In the genomic region with DNA sequence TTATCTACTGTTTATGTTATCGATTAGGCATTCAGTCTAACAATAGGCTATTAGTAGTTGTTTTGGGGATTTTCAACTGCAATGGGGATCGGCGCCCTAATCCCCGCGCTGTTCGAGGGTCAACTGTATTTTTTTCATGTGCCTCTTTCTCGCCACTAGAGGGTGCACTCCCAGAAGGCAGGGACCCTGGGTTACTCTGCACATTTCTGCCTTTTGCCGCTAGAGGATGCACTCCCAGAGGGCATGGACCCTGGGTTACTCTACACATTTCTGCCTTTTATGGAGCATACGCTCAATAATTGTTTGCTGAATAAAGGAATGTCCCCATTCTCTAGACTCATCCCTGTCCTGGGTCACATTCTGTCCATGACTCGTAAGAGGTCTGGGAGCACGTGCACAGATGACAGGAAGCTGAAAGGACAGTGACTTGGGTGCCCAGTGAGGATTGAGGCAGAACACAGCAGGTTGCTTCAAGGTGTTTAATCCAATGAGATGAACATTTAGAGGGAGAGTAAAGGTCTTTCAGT, we compare ENCODE assay signal across 8 cellular contexts. TPM values are rescaled to one million over a fixed set of nuclear protein-coding genes. Genes with fewer than 3 reads are reported as not detected.
DNase-seq lines count a peak whose midpoint lies in the region; ATAC-seq and TF ChIP-seq lines count a peak whose summit lies in the region.

No MANE protein-coding gene starts in this region.

- no peak overlapping the region for H3K27ac ChIP-seq in cardiac muscle cell

- peaks cover 55% of the 10 kb centered on the region for H3K27me3 ChIP-seq in cardiac muscle cell

- H3K36me3 ChIP-seq in cardiac muscle cell = no peaks in the 10 kb centered on the region

- peak; percentile 66 for ATAC-seq in GM18517 (IDR thresholded peaks at IDR 0.05; ENCODE audit: unreplicated experiment)
- peak; percentile 77 to 80 for ATAC-seq in activated naive CD4-positive, alpha-beta T cell treated with anti-CD3 and anti-CD28 coated beads, Interleukin-2, amount 50 U/mL, for 72 hours
- peak; percentile 86 for ATAC-seq in sciatic nerve
- ATAC-seq in GM21423 (IDR thresholded peaks at IDR 0.05; ENCODE audit: unreplicated experiment) = no peak

- H3K9me3 ChIP-seq in cardiac muscle cell (ENCODE audit: low read depth) = no peaks in the 10 kb centered on the region

- H3K4me3 ChIP-seq in AG04449 (ENCODE audit: low read depth, low read length) (no peak overlapping the region), cardiac muscle cell (no peak overlapping the region)

- no peaks in the 10 kb centered on the region for H3K4me1 ChIP-seq in cardiac muscle cell (ENCODE audit: low read depth)

- intact Hi-C loops in sciatic nerve (cut with DNase I) = no loop called here

- peak; percentile 75 for TF ChIP-seq CTCF in AG04449 (IDR thresholded peaks at IDR 0.05; ENCODE audit: insufficient read depth, low read length, missing control alignments)
- TF ChIP-seq CTCF in cardiac muscle cell (IDR thresholded peaks at IDR 0.05; ENCODE audit: low read depth, low read length) = peak; percentile 100

- CTCF ChIA-PET in AG04449 (lab: Yijun Ruan, JAX) = interaction anchor here (0.5 to 10.9 kb wide), 33 partner anchors 7 to 385 kb away, joined by 3 to 179 read pairs (median 8); partner anchors contain the start of gene OR2S2

- peaks cover 0 to 15% of the 10 kb centered on the region in 2 donors for H3K36me3 Mint-ChIP-seq in activated naive CD4-positive, alpha-beta T cell treated with anti-CD3 and anti-CD28 coated beads, Interleukin-2, amount 50 U/mL, for 72 hours

- peak overlapping the region in 1 of 2 donors; percentile 7 for H3K27ac Mint-ChIP-seq in activated naive CD4-positive, alpha-beta T cell treated with anti-CD3 and anti-CD28 coated beads, Interleukin-2, amount 50 U/mL, for 72 hours

- POLR2A ChIA-PET in AG04449 (lab: Yijun Ruan, JAX) = no interaction called here

- no peak for DNase-seq in AG04449 (ENCODE audit: low read depth, low spot score)
- peak; percentile 71 for DNase-seq in MV-4-11 (lab: John Stamatoyannopoulos, UW)
- peak; percentile 71 for DNase-seq in SKM-1 treated with dmso at 0.1 percent for 144 hours (lab: John Stamatoyannopoulos, UW; ENCODE audit: unreplicated experiment)
- peak; percentile 55 to 64 for DNase-seq in activated naive CD4-positive, alpha-beta T cell treated with anti-CD3 and anti-CD28 coated beads, Interleukin-2, amount 50 U/mL, for 72 hours (ENCODE audit: low spot score in 2 of 2)
- DNase-seq in cardiac muscle cell (ENCODE audit: low read depth in 1 of 2, low spot score in 1 of 2) = peak; percentile 83 to 86
- DNase-seq in sciatic nerve (ENCODE audit: low spot score) = peak; percentile 69

- H3K9me3 Mint-ChIP-seq in activated naive CD4-positive, alpha-beta T cell treated with anti-CD3 and anti-CD28 coated beads, Interleukin-2, amount 50 U/mL, for 72 hours = peaks cover 0 to 10% of the 10 kb centered on the region in 2 donors

RNA-seq across cellular contexts. Expression of gene RECK, which starts 27.9 kb away (rescaled TPM):
- total RNA-seq in activated naive CD4-positive, alpha-beta T cell treated with anti-CD3 and anti-CD28 coated beads, Interleukin-2, amount 50 U/mL, for 72 hours = 1 to 10 TPM; 7.0 to 7.6 TPM
- total RNA-seq in cardiac muscle cell (6.4 and 8.5 TPM in 2 replicates), sciatic nerve (24.0 TPM)
- 11.1 and 15.3 TPM in 2 replicates for polyA plus RNA-seq in cardiac muscle cell

RNA-seq across cellular contexts. Expression of gene OR2S2, which starts 50.9 kb away (rescaled TPM):
- total RNA-seq in activated naive CD4-positive, alpha-beta T cell treated with anti-CD3 and anti-CD28 coated beads, Interleukin-2, amount 50 U/mL, for 72 hours = not detected
- total RNA-seq in cardiac muscle cell = not detected in 2 replicates
- polyA plus RNA-seq in cardiac muscle cell = not detected in 2 replicates
- not detected for total RNA-seq in sciatic nerve
